In genomic region chr14:88786715-88787114, GRCh38 we compare ENCODE assay signal across 25 cellular contexts. TPM values are rescaled to one million over a fixed set of nuclear protein-coding genes. Genes with fewer than 3 reads are reported as not detected.
"Had no signal": no experiment of that assay in that cellular context is flagged by ENCODE, and none has a peak within 500 bp of the region (broad histone marks: within the 10 kb centered on the region; RNA-seq: fewer than 3 reads in every experiment).

No MANE protein-coding gene starts in this region.

- FAIRE-seq: colon, keratinocyte, urothelium cell line had no signal

- H3K4me3 ChIP-seq: dorsolateral prefrontal cortex, gastrocnemius medialis, lower lobe of right lung, prostate gland, right atrium auricular region, tibial artery, upper lobe of left lung had no signal

- DNase-seq: dorsolateral prefrontal cortex; effector CD4-positive, alpha-beta T cell; foreskin fibroblast; gastrocnemius medialis; head of caudate nucleus; left ventricle myocardium superior; lower lobe of right lung; naive thymus-derived CD8-positive, alpha-beta T cell; nephron progenitor cell; nucleus accumbens; stimulated activated CD4-positive, alpha-beta T cell treated with anti-CD3 and anti-CD28 coated beads, Interleukin-4, amount 100 ng/mL, for 4 hours; stimulated activated naive CD4-positive, alpha-beta T cell; stimulated activated naive CD8-positive, alpha-beta T cell treated with anti-CD3 and anti-CD28 coated beads, Interleukin-15, amount 100 ng/mL, for 72 hours; tibial artery; upper lobe of left lung had no signal

- H3K4me1 ChIP-seq: gastrocnemius medialis, prostate gland had no signal

- H3K36me3 ChIP-seq: gastrocnemius medialis, lower lobe of right lung, prostate gland, right atrium auricular region, tibial artery, upper lobe of left lung had no signal

- H3K9me3 ChIP-seq: gastrocnemius medialis, lower lobe of right lung, prostate gland, right atrium auricular region, tibial artery had no signal

- ATAC-seq: esophagus mucosa; gastrocnemius medialis; left ventricle myocardium superior; lower lobe of right lung; naive thymus-derived CD8-positive, alpha-beta T cell; sciatic nerve; stimulated activated naive CD8-positive, alpha-beta T cell treated with anti-CD3 and anti-CD28 coated beads, Interleukin-15, amount 100 ng/mL, for 72 hours had no signal

- H3K27ac ChIP-seq: dorsolateral prefrontal cortex, epithelial cell of prostate, gastrocnemius medialis, lower lobe of right lung, prostate gland, right atrium auricular region, tibial artery, upper lobe of left lung had no signal

- H3K27me3 ChIP-seq: dorsolateral prefrontal cortex, right atrium auricular region, tibial artery, upper lobe of left lung had no signal

RNA-seq across cellular contexts. Expression of gene EML5, which starts 6.0 kb away (rescaled TPM):
- total RNA-seq: glomerular endothelial cell, myocyte had no signal
